Comparison of ENCODE assay signal across 22 cellular contexts in the genomic region with DNA sequence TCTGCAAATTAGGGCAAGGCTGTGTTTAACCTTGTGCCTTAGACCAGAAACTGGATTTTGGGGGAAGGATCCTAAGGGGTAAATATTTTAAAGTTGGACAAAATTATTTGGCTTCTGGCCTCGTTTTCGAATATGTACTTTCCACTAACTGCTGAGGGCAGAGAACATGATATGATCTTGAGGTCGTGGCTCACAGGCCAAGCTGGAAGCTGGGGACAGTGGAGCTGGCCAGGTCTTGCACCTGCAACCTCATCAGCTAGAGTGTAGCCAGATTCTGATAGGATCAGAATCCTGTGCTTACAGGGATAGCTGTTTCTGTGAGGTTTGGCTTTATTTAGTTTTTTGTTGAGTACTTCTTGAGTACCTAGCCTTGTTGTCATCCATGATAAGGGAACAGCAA. TPM values are rescaled to one million over a fixed set of nuclear protein-coding genes. Genes with fewer than 3 reads are reported as not detected.
DNase-seq lines count a peak whose midpoint lies in the region; ATAC-seq, FAIRE-seq and TF ChIP-seq lines count a peak whose summit lies in the region.
"Had no signal": no experiment of that assay in that cellular context is flagged by ENCODE, and none has a peak within 500 bp of the region (broad histone marks: within the 10 kb centered on the region; RNA-seq: fewer than 3 reads in every experiment).

No MANE protein-coding gene starts in this region.

- H3K9ac ChIP-seq in endodermal cell (ENCODE audit: extremely low read depth, low read length, poor library complexity, severe bottlenecking): no peak overlapping the region
- H3K9ac ChIP-seq in skeletal muscle tissue (ENCODE audit: low read depth in 1 of 3, low read length in 3 of 3): peak overlapping the region in 2 of 3 donors; percentile 57 to 63

- H3K36me3 Mint-ChIP-seq in endodermal cell (ENCODE audit: low read depth) (peaks cover 15% of the 10 kb centered on the region), nephron progenitor cell (ENCODE audit: low read depth) (peaks cover 42% of the 10 kb centered on the region)

- no peak overlapping the region for H3K4me3 Mint-ChIP-seq in endodermal cell
- no peak overlapping the region for H3K4me3 Mint-ChIP-seq in nephron progenitor cell
- H3K4me3 Mint-ChIP-seq: B cell, CD14-positive monocyte, IgD-negative memory B cell had no signal

- H3K9me3 Mint-ChIP-seq in endodermal cell (no peaks in the 10 kb centered on the region), nephron progenitor cell (peaks cover 3% of the 10 kb centered on the region)
- H3K9me3 Mint-ChIP-seq: IgD-negative memory B cell had no signal

- peak overlapping the region; percentile 59 for H3K27ac Mint-ChIP-seq in endodermal cell
- peak overlapping the region; percentile 19 for H3K27ac Mint-ChIP-seq in nephron progenitor cell
- H3K27ac Mint-ChIP-seq: B cell had no signal

- H3K4me3 ChIP-seq in endodermal cell (ENCODE audit: low read length) (no peak overlapping the region), skeletal muscle tissue (ENCODE audit: low read length in 3 of 3) (peak overlapping the region; percentile 22 to 26 (median 24))
- H3K4me3 ChIP-seq: HAP-1, Peyer's patch had no signal

- H3K9me3 ChIP-seq in endodermal cell (ENCODE audit: control insufficient read depth, low read length): no peaks in the 10 kb centered on the region
- H3K9me3 ChIP-seq in skeletal muscle tissue (ENCODE audit: control insufficient read depth in 3 of 3, low read length in 3 of 3): no peaks in the 10 kb centered on the region
- H3K9me3 ChIP-seq: HAP-1, Peyer's patch had no signal

- H3K27me3 Mint-ChIP-seq in endodermal cell (ENCODE audit: insufficient read depth) (no peaks in the 10 kb centered on the region), nephron progenitor cell (ENCODE audit: low read depth, poor library complexity) (peaks cover 3% of the 10 kb centered on the region)
- H3K27me3 Mint-ChIP-seq: B cell, IgD-negative memory B cell had no signal

- DNase-seq in left ventricle myocardium superior (peak; percentile 25), left cardiac atrium (no peak), endodermal cell (no peak), nephron progenitor cell (no peak), T-helper 2 cell (no peak), GM12891 (ENCODE audit: insufficient read length, low spot score) (no peak)
- DNase-seq in activated T-cell treated with anti-CD3 and anti-CD28 coated beads, Interleukin-2, amount 50 U/mL, for 1 hour: no peak
- DNase-seq: GDM1; Kasumi-1; NCI-H1694; NCI-H2081 treated with DMSO at 0.1 percent for 48 hours; NCI-H2171 treated with DMSO at 0.1 percent for 48 hours; NCI-H446 treated with DMSO at 0.1 percent for 48 hours; NCI-H69; NK-92 treated with Interleukin-12 subunit alpha and Interleukin-12 subunit beta, amount 100 ng/mL, for 24 hours; Peyer's patch had no signal

- WGBS in endodermal cell (ENCODE audit: insufficient coverage in 1 of 2, insufficient read length in 1 of 2), 2 experiments: 81 to 100% methylated on average over 1 to 3 of the region's 3 CpGs

- no peak overlapping the region for H3K27ac ChIP-seq in endodermal cell (ENCODE audit: low read depth, low read length)
- H3K27ac ChIP-seq in skeletal muscle tissue (ENCODE audit: low read depth, low read length): peak overlapping the region; percentile 39
- H3K27ac ChIP-seq: Peyer's patch had no signal

- H3K4me1 ChIP-seq in endodermal cell (ENCODE audit: control insufficient read depth, insufficient read depth, low read length) (no peaks in the 10 kb centered on the region), skeletal muscle tissue (ENCODE audit: control insufficient read depth in 3 of 3, insufficient read depth in 3 of 3, low read length in 3 of 3) (peaks cover 9 to 20% (median 11%) of the 10 kb centered on the region in 3 donors)

- TF ChIP-seq POLR2A in GM12891 (IDR thresholded peaks at IDR 0.05; ENCODE audit: low read depth, low read length): no peak

- FAIRE-seq in GM12891 (lab: Jason Lieb, UNC): no peak
- FAIRE-seq: A204.1 had no signal

- H3K4me1 Mint-ChIP-seq in endodermal cell (peaks cover 13% of the 10 kb centered on the region), nephron progenitor cell (peaks cover 7% of the 10 kb centered on the region)

- TF ChIP-seq CTCF in endodermal cell (conservative IDR thresholded peaks at IDR 0.05) (no peak), nephron progenitor cell (IDR thresholded peaks at IDR 0.05) (no peak)

- H3K27me3 ChIP-seq in endodermal cell (ENCODE audit: control insufficient read depth, insufficient read depth, low read length, poor library complexity, severe bottlenecking): no peaks in the 10 kb centered on the region
- no peaks in the 10 kb centered on the region for H3K27me3 ChIP-seq in skeletal muscle tissue (ENCODE audit: control insufficient read depth in 3 of 3, insufficient read depth in 3 of 3, low read length in 3 of 3)
- H3K27me3 ChIP-seq: Peyer's patch had no signal

- intact Hi-C loops in left ventricle myocardium superior (cut with micrococcal nuclease): no loop called here
- intact Hi-C loops in left cardiac atrium (cut with DNase I): no loop called here

- peak; percentile 38 for ATAC-seq in left ventricle myocardium superior
- no peak for ATAC-seq in left cardiac atrium

- H3K36me3 ChIP-seq in endodermal cell (ENCODE audit: control insufficient read depth, insufficient read depth, low read length) (peaks cover 21% of the 10 kb centered on the region), skeletal muscle tissue (ENCODE audit: control insufficient read depth in 3 of 3, insufficient read depth in 3 of 3, low read length in 3 of 3) (no peaks in the 10 kb centered on the region)

TF ChIP-seq in GM12891, 5 proteins besides CTCF, POLR2A, EP300 and RAD21:
- TF ChIP-seq POLR2AphosphoS5 (IDR thresholded peaks at IDR 0.05; ENCODE audit: low read depth, low read length): no peak
- no peak for TF ChIP-seq SPI1 (IDR thresholded peaks at IDR 0.05; ENCODE audit: low read depth, low read length)
- TF ChIP-seq POU2F2 (IDR thresholded peaks at IDR 0.05; ENCODE audit: low read depth, low read length): no peak
- no peak for TF ChIP-seq TAF1 (IDR thresholded peaks at IDR 0.05; ENCODE audit: low read depth, low read length)
- no peak for TF ChIP-seq PAX5 (IDR thresholded peaks at IDR 0.05; ENCODE audit: insufficient read depth, low read length, severe bottlenecking)
TF ChIP-seq in GM12891: peak in this region for 0.

RNA-seq across cellular contexts. Expression of a gene that starts 24.9 kb away (rescaled TPM):
- total RNA-seq in left ventricle myocardium superior (8.1 TPM), left cardiac atrium (10 to 100 TPM; 10.4 to 15.4 TPM), endodermal cell (10 to 100 TPM; 60.7 to 62.1 TPM), skeletal muscle tissue (81.4 TPM)
- polyA plus RNA-seq in endodermal cell (2013, experiment 1 of 2): 38.4 TPM
- polyA plus RNA-seq in endodermal cell (2013, experiment 2 of 2): 39.0 TPM
- polyA plus RNA-seq in GM12891 (2012; ENCODE audit: low read depth, missing spikeins): 0.46 TPM
